In the genomic region with DNA sequence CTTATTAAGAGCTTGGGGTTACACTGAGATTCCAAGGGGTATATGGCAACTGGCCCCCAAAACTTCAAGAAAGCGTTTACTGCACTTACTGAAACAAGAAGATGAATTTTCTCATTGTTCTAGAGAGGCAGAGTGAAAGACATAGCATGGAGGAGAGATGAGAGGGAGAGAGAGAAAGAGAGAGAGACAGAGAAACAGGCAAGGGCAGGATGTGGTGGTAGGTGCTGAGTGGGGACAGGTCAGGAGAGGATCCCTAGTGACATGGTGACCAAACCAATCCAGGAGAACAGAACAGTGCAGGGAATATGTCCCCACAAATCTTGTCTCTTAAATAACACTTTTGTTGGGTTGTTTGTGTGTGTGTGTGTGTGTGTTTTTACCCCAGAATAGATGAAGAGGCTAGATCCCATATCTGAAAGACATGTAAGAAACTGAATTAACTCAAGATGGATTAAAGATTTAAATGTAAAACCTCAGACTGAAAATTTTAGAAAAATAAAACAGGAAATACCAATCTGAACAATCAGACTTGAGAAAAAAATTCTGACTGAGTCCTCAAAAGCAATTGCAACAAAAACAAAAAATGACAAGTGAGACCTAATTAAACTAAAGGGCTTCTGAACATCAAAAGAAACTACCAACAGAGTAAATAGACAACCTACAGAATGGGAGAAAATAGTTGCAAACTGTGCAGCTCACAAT, we compare ENCODE assay signal across 23 cellular contexts.
DNase-seq lines count a peak whose midpoint lies in the region; ATAC-seq and TF ChIP-seq lines count a peak whose summit lies in the region.
"Had no signal": no experiment of that assay in that cellular context is flagged by ENCODE, and none has a peak within 500 bp of the region (broad histone marks: within the 10 kb centered on the region; RNA-seq: fewer than 3 reads in every experiment).

No MANE protein-coding gene starts in this region.

- no peak overlapping the region for H3K4me3 Mint-ChIP-seq in mesothelial cell of epicardium
- no peak overlapping the region for H3K4me3 Mint-ChIP-seq in naive thymus-derived CD8-positive, alpha-beta T cell
- H3K4me3 Mint-ChIP-seq: stimulated activated naive CD8-positive, alpha-beta T cell treated with anti-CD3 and anti-CD28 coated beads, Interleukin-15, amount 100 ng/mL, for 72 hours had no signal

- WGBS in sigmoid colon, 2 donors: 25 to 70% methylated on average over 1 of the region's 1 CpG

- H3K9me3 Mint-ChIP-seq in mesothelial cell of epicardium: peaks cover 18% of the 10 kb centered on the region
- H3K9me3 Mint-ChIP-seq in naive thymus-derived CD8-positive, alpha-beta T cell: peaks cover 0 to 3% (median 0%) of the 10 kb centered on the region in 9 donors
- H3K9me3 Mint-ChIP-seq: stimulated activated naive CD8-positive, alpha-beta T cell treated with anti-CD3 and anti-CD28 coated beads, Interleukin-15, amount 100 ng/mL, for 72 hours had no signal

- H3K27me3 ChIP-seq in adipocyte (replicated peaks; ENCODE audit: control insufficient read depth, insufficient read depth, low read length) (no peaks in the 10 kb centered on the region), sigmoid colon (no peaks in the 10 kb centered on the region), MG63 (no peaks in the 10 kb centered on the region)
- H3K27me3 ChIP-seq: heart left ventricle, tibial nerve had no signal

- H3K9me3 ChIP-seq in adipocyte (ENCODE audit: control insufficient read depth, low read length) (peaks cover 5% of the 10 kb centered on the region), sigmoid colon (no peaks in the 10 kb centered on the region), MG63 (peaks cover 11% of the 10 kb centered on the region)
- H3K9me3 ChIP-seq: prostate gland had no signal

- no peak overlapping the region for H3K4me3 ChIP-seq in adipocyte (ENCODE audit: low read length)
- H3K4me3 ChIP-seq in fibroblast of the aortic adventitia (ENCODE audit: low read depth, low read length): no peak overlapping the region
- no peak overlapping the region for H3K4me3 ChIP-seq in sigmoid colon
- H3K4me3 ChIP-seq in MG63: no peak overlapping the region
- H3K4me3 ChIP-seq: heart left ventricle, prostate gland, tibial nerve had no signal

- POLR2A ChIA-PET in naive thymus-derived CD8-positive, alpha-beta T cell (lab: Charles Lee): interaction anchor here (0.5 kb wide), 1 partner anchor 8 kb away, joined by 3 read pairs; no protein-coding TSS in a partner anchor

- H3K36me3 ChIP-seq in adipocyte (ENCODE audit: control insufficient read depth, insufficient read depth, low read length, severe bottlenecking) (no peaks in the 10 kb centered on the region), sigmoid colon (no peaks in the 10 kb centered on the region), MG63 (no peaks in the 10 kb centered on the region; the same call in 1 of the 2 replicates)
- H3K36me3 ChIP-seq: heart left ventricle, prostate gland, tibial nerve, WERI-Rb-1 had no signal

- H3K27me3 Mint-ChIP-seq in mesothelial cell of epicardium (ENCODE audit: low read depth): no peaks in the 10 kb centered on the region
- H3K27me3 Mint-ChIP-seq in naive thymus-derived CD8-positive, alpha-beta T cell: peaks cover 0 to 5% (median 3%) of the 10 kb centered on the region in 5 donors

- H3K4me1 Mint-ChIP-seq in mesothelial cell of epicardium: no peaks in the 10 kb centered on the region
- H3K4me1 Mint-ChIP-seq in naive thymus-derived CD8-positive, alpha-beta T cell: peaks cover 0 to 6% (median 0%) of the 10 kb centered on the region in 4 donors

- no peak overlapping the region for H3K27ac Mint-ChIP-seq in mesothelial cell of epicardium
- H3K27ac Mint-ChIP-seq in naive thymus-derived CD8-positive, alpha-beta T cell: no peak overlapping the region

- H3K9ac ChIP-seq in adipocyte (ENCODE audit: low read length): no peak overlapping the region

- no peaks in the 10 kb centered on the region for H3K36me3 Mint-ChIP-seq in mesothelial cell of epicardium
- H3K36me3 Mint-ChIP-seq in naive thymus-derived CD8-positive, alpha-beta T cell: no peaks in the 10 kb centered on the region

- no peak overlapping the region for H3K27ac ChIP-seq in sigmoid colon
- H3K27ac ChIP-seq: heart left ventricle, prostate gland, tibial nerve, WERI-Rb-1 had no signal

- no peak for ATAC-seq in naive thymus-derived CD8-positive, alpha-beta T cell
- ATAC-seq: heart left ventricle; left lobe of liver; Panc1; stimulated activated naive CD8-positive, alpha-beta T cell treated with anti-CD3 and anti-CD28 coated beads, Interleukin-15, amount 100 ng/mL, for 72 hours had no signal

- TF ChIP-seq POLR2A in sigmoid colon (IDR thresholded peaks at IDR 0.05): no peak

- DNase-seq in ELR (ENCODE audit: low read depth) (peak; percentile 42), HCEC 1CT (peak; percentile 17), adipocyte (ENCODE audit: low read depth) (peak; percentile 31), fibroblast of the aortic adventitia (ENCODE audit: low read depth) (peak; percentile 25), mesothelial cell of epicardium (ENCODE audit: low spot score in 2 of 2, unreplicated experiment in 2 of 2) (no peak), sigmoid colon (no peak), MG63 (no peak)
- no peak for DNase-seq in naive thymus-derived CD8-positive, alpha-beta T cell
- DNase-seq: activated CD4-positive, alpha-beta T cell treated with anti-CD3 and anti-CD28 coated beads, Interleukin-2, amount 50 U/mL, for 4 hours; activated gamma-delta T cell; GDM1; heart left ventricle; KBM-7; NCI-H187 treated with DMSO at 0.1 percent for 48 hours; NCI-H345; small intestine; stimulated activated CD4-positive, alpha-beta T cell treated with anti-CD3 and anti-CD28 coated beads, Interleukin-4, amount 100 ng/mL, for 24 hours; stimulated activated naive CD8-positive, alpha-beta T cell treated with anti-CD3 and anti-CD28 coated beads, Interleukin-15, amount 100 ng/mL, for 72 hours; WERI-Rb-1 had no signal

- peaks cover 9% of the 10 kb centered on the region for H3K4me1 ChIP-seq in adipocyte (ENCODE audit: control insufficient read depth, insufficient read depth, low read length)
- H3K4me1 ChIP-seq in sigmoid colon: no peaks in the 10 kb centered on the region
- H3K4me1 ChIP-seq: heart left ventricle, prostate gland, tibial nerve had no signal

- intact Hi-C loops in sigmoid colon (cut with DNase I): no loop called here

- TF ChIP-seq CTCF in fibroblast of the aortic adventitia (IDR thresholded peaks at IDR 0.05; ENCODE audit: insufficient read depth, low read length) (no peak), mesothelial cell of epicardium (IDR thresholded peaks at IDR 0.05; ENCODE audit: unreplicated experiment) (no peak), sigmoid colon (IDR thresholded peaks at IDR 0.05) (no peak)

- TF ChIP-seq EP300 in sigmoid colon (IDR thresholded peaks at IDR 0.05): no peak

Comparison
In these comparisons a context has a peak if more than half of its experiments do, and no peak if none do; other contexts are left out.
1. DNase-seq: peak in ELR (single experiment), HCEC 1CT (single experiment), adipocyte (single experiment) and fibroblast of the aortic adventitia (single experiment); none in mesothelial cell of epicardium (0 of 2), naive thymus-derived CD8-positive, alpha-beta T cell (0 of 10), sigmoid colon (single experiment) and MG63 (single experiment).